ENCODE assay signal across 1 cellular context in genomic region chr12:47388712-47389111, GRCh38.
TF ChIP-seq lines count a peak whose summit lies in the region.

No MANE protein-coding gene starts in this region.

TF ChIP-seq in WTC11, 78 proteins besides CTCF, POLR2A, EP300 and RAD21 (continued from another document):
- no peak for TF ChIP-seq ZNF281 (CRISPR knock-in tag; IDR thresholded peaks at IDR 0.05)
- no peak for TF ChIP-seq SP1 (CRISPR knock-in tag; conservative IDR thresholded peaks at IDR 0.05)
- no peak for TF ChIP-seq NFYB (CRISPR knock-in tag; conservative IDR thresholded peaks at IDR 0.05; ENCODE audit: low read depth)
- no peak for TF ChIP-seq NFE2L1 (CRISPR knock-in tag; IDR thresholded peaks at IDR 0.05)
- TF ChIP-seq RORB (CRISPR knock-in tag; IDR thresholded peaks at IDR 0.05) = no peak
- no peak for TF ChIP-seq ZNF671 (CRISPR knock-in tag; IDR thresholded peaks at IDR 0.05)
TF ChIP-seq in WTC11: peak in this region for 0.
